ENCODE assay signal across 1 cellular context in the genomic region with DNA sequence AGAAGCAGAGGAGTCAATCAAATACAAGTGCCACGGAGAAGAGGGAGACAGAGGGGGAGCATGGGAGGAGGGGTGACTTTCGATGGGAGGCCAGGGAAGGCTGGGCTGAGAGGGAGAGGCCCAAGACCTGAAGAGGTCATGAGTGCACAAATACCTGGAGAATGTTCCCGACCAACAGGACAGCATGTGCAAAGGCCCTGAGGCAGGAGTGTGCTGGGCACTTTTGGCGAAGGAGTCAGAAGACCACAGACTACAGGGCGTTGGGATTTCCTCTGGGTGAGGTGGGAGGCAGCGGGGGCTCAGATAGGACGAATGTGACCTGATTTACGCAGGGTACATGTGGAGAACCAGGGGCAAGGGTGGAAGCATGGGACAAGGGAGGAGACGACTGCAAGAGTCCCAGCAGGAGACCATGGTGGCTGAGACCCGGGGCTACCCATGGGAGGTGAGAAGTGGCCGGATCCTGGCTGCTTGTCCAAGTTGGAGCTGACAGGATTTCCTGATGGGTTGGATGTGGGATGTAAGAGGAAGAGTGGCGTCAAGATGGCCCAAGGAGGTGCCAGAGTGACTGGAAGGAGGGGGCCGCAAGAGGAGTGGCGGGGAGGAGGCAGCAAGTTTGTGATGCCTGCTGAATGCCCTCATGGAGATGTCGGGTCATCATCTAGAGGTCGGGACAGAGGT.
TF ChIP-seq lines count a peak whose summit lies in the region.

No MANE protein-coding gene starts in this region.

TF ChIP-seq in K562, 482 proteins besides CTCF, POLR2A, EP300 and RAD21:
- TF ChIP-seq RBM25 (IDR thresholded peaks at IDR 0.05; ENCODE audit: low read depth, low read length, severe bottlenecking) (peak; percentile 51), SIN3B (IDR thresholded peaks at IDR 0.05; ENCODE audit: low read depth) (no peak), BCOR (IDR thresholded peaks at IDR 0.05) (0 out of 2 replicates have a peak, but pooled peaks have one; percentile 27), CBX1 (IDR thresholded peaks at IDR 0.05; ENCODE audit: low read depth) (0 out of 2 replicates have a peak, but pooled peaks have one; percentile 29)
